ENCODE assay signal across 9 cellular contexts in genomic region chr3:49454457-49454856, GRCh38. TPM values are rescaled to one million over a fixed set of nuclear protein-coding genes. Genes with fewer than 3 reads are reported as not detected.
DNase-seq lines count a peak whose midpoint lies in the region; ATAC-seq and TF ChIP-seq lines count a peak whose summit lies in the region.
"Had no signal": no experiment of that assay in that cellular context is flagged by ENCODE, and none has a peak within 500 bp of the region (broad histone marks: within the 10 kb centered on the region; RNA-seq: fewer than 3 reads in every experiment).

No MANE protein-coding gene starts in this region.

- H3K4me1 ChIP-seq in right atrium auricular region (peaks cover 0 to 15% of the 10 kb centered on the region in 2 donors), upper lobe of right lung (peaks cover 4% of the 10 kb centered on the region)

- H3K4me3 ChIP-seq in right atrium auricular region (no peak overlapping the region), upper lobe of right lung (no peak overlapping the region)

- H3K9me3 ChIP-seq in right atrium auricular region: no peaks in the 10 kb centered on the region
- no peaks in the 10 kb centered on the region for H3K9me3 ChIP-seq in upper lobe of right lung

- H3K36me3 ChIP-seq in right atrium auricular region: no peaks in the 10 kb centered on the region
- H3K36me3 ChIP-seq in upper lobe of right lung: no peaks in the 10 kb centered on the region

- H3K27me3 ChIP-seq in right atrium auricular region (no peaks in the 10 kb centered on the region), upper lobe of right lung (no peaks in the 10 kb centered on the region)

- TF ChIP-seq CTCF in right atrium auricular region (IDR thresholded peaks at IDR 0.05): peak in 1 of 2 donors; percentile 65
- TF ChIP-seq CTCF in upper lobe of right lung (IDR thresholded peaks at IDR 0.05): peak; percentile 19

- intact Hi-C loops in Right ventricle myocardium inferior (cut with DNase I): no loop called here
- intact Hi-C loops in upper lobe of right lung (cut with DNase I): no loop called here

- DNase-seq in Right ventricle myocardium inferior (ENCODE audit: missing footprints): no peak
- no peak for DNase-seq in right atrium auricular region (ENCODE audit: low spot score)
- peak; percentile 59 for DNase-seq in SW480 (ENCODE audit: low spot score)
- peak; percentile 82 for DNase-seq in iPS-NIHi7 (ENCODE audit: extremely low spot score)
- no peak for DNase-seq in upper lobe of right lung
- no peak for DNase-seq in NCI-H524 treated with DMSO at 0.1 percent for 48 hours (lab: John Stamatoyannopoulos, UW)
- no peak for DNase-seq in GF-D8 (lab: John Stamatoyannopoulos, UW)
- DNase-seq: activated effector memory CD4-positive, alpha-beta T cell treated with Interleukin-2 at 50 U/mL for 16 hours had no signal

- H3K27ac ChIP-seq in right atrium auricular region: no peak overlapping the region
- no peak overlapping the region for H3K27ac ChIP-seq in upper lobe of right lung

- ATAC-seq in Right ventricle myocardium inferior (peak; percentile 71), upper lobe of right lung (peak; percentile 75), HG03457 (IDR thresholded peaks at IDR 0.05; ENCODE audit: unreplicated experiment) (no peak)

RNA-seq across cellular contexts. Expression of gene DAG1, which starts 15.6 kb away (rescaled TPM):
- total RNA-seq in Right ventricle myocardium inferior: 129 TPM
- 100 to 1,000 TPM; 115 to 174 TPM for total RNA-seq in right atrium auricular region
- total RNA-seq in upper lobe of right lung: 88.2 TPM

RNA-seq across cellular contexts. Expression of gene NICN1, which starts 25.3 kb away (rescaled TPM):
- total RNA-seq in Right ventricle myocardium inferior (15.5 TPM), right atrium auricular region (1 to 10 TPM; 4.8 to 7.4 TPM), upper lobe of right lung (23.1 TPM)

RNA-seq across cellular contexts. Expression of gene AMT, which starts 32.2 kb away (rescaled TPM):
- total RNA-seq in Right ventricle myocardium inferior (20.5 TPM), right atrium auricular region (10 to 100 TPM in 1 of 2 donors, 1 to 10 TPM in 1; 6.6 to 17.6 TPM), upper lobe of right lung (9.0 TPM)

RNA-seq across cellular contexts. Expression of gene TCTA, which starts 42.2 kb away (rescaled TPM):
- total RNA-seq in Right ventricle myocardium inferior: 17.1 TPM
- total RNA-seq in right atrium auricular region: 10 to 100 TPM; 13.9 to 23.1 TPM
- 38.1 TPM for total RNA-seq in upper lobe of right lung

RNA-seq across cellular contexts. Expression of gene RHOA, which starts 42.7 kb away (rescaled TPM):
- 285 TPM for total RNA-seq in Right ventricle myocardium inferior
- 100 to 1,000 TPM; 292 to 304 TPM for total RNA-seq in right atrium auricular region
- total RNA-seq in upper lobe of right lung: 543 TPM

Comparison
In these comparisons a context has a peak if more than half of its experiments do, and no peak if none do; other contexts are left out.
1. DNase-seq: peak in SW480 (single experiment) and iPS-NIHi7 (single experiment); none in Right ventricle myocardium inferior (single experiment), right atrium auricular region (single experiment), upper lobe of right lung (single experiment), NCI-H524 treated with DMSO at 0.1 percent for 48 hours (single experiment) and GF-D8 (single experiment).